1 cellular context compared by ENCODE assay signal in the genomic region with DNA sequence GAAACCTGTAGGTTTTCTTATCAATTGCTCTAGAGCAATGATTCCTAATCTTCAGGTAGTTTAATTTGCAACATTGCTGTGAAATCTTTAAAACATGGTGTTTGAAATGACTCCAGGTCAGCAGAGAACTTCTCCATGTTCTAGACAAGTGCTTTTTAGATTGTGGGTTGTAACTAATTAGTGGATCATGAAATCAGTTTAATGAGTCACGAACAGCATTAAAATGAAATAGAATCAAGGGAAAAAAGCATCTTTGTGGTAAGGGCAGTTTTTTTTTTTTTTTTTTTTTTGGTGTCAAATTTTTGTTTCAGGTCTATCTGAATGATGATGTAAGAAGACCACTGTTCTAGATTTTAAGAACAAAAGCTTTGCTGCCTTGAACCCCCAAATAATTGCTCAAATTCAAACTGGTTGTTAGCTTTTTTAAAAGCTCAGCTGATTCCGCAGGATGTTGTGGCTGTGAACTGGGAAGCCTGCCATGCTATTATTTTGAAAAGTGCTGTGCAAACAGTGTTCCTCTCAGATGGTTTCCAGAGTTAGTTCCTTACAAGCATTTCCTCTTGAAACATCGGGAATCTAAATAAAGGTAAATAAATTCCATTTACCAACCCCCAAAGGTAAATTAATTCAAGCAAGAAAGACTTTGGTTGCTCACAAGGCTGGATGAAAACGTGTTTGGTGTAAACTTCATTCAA.
TF ChIP-seq lines count a peak whose summit lies in the region.

No MANE protein-coding gene starts in this region.

TF ChIP-seq in GM23338, 12 proteins besides CTCF, POLR2A, EP300 and RAD21 (continued from another document):
- TF ChIP-seq REST (IDR thresholded peaks at IDR 0.05; ENCODE audit: unreplicated experiment) (no peak), CREB1 (CRISPR knock-in tag; IDR thresholded peaks at IDR 0.05; ENCODE audit: low read depth) (no peak), JUNB (IDR thresholded peaks at IDR 0.05; ENCODE audit: unreplicated experiment) (no peak)
- TF ChIP-seq, protein P1, sequence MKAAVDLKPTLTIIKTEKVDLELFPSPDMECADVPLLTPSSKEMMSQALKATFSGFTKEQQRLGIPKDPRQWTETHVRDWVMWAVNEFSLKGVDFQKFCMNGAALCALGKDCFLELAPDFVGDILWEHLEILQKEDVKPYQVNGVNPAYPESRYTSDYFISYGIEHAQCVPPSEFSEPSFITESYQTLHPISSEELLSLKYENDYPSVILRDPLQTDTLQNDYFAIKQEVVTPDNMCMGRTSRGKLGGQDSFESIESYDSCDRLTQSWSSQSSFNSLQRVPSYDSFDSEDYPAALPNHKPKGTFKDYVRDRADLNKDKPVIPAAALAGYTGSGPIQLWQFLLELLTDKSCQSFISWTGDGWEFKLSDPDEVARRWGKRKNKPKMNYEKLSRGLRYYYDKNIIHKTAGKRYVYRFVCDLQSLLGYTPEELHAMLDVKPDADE (IDR thresholded peaks at IDR 0.05) = no peak
